Comparison of ENCODE assay signal across 15 cellular contexts in the genomic region with DNA sequence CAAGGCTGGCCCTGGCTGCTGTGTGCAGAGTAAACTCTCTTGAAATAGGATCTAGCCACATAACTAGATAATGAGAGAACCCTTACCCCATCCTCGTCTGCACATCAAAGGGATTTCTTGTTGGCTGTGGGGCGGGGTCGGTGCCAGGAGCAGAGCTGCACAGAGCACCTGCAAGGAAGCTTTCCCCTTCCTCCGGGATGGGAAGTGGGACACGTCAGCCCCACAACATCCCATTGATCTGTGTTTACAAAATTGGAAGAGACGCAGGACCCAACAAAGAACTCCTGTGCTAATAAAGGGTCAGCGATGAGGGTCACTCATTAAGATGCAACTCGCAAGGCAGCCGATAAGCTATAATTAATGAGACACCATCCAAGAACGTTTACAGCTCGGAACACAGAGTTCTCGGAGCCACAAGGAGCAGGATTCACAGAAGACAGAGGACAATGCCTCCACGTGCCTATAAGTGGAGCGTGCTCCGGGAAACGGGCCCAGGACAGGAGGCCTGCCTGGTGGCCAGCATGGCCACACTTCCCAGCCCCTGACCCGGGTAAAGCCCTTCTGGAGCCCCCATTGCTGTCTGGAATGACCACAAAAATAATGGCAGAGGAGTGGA.
A peak's percentile ranks its signal among the peaks of the same experiment; 100 is the strongest.
DNase-seq lines count a peak whose midpoint lies in the region; TF ChIP-seq lines count a peak whose summit lies in the region.
"Had no signal": no experiment of that assay in that cellular context is flagged by ENCODE, and none has a peak within 500 bp of the region (broad histone marks: within the 10 kb centered on the region; RNA-seq: fewer than 3 reads in every experiment).

No MANE protein-coding gene starts in this region.

- H3K27ac ChIP-seq in testis = no peak overlapping the region
- H3K27ac ChIP-seq: C4-2B had no signal

- H3K36me3 ChIP-seq in testis (ENCODE audit: low read depth, missing control alignments) = no peaks in the 10 kb centered on the region

- DNase-seq in anterior cingulate cortex (lab: John Stamatoyannopoulos, UW) = peak in 38 of 58 donors; percentile 3 to 69 (median 34)
- DNase-seq in glutamatergic neuron = no peak
- peak in 39 of 56 donors; percentile 3 to 63 (median 24) for DNase-seq in nucleus accumbens (lab: John Stamatoyannopoulos, UW)
- peak; percentile 17 for DNase-seq in testis
- no peak for DNase-seq in chondrocyte (ENCODE audit: low spot score)
- DNase-seq in activated naive CD8-positive, alpha-beta T cell treated with anti-CD3 and anti-CD28 coated beads for 36 hours = no peak
- no peak for DNase-seq in SKM-1 (lab: John Stamatoyannopoulos, UW; ENCODE audit: unreplicated experiment)
- DNase-seq: KG1, NCI-H1105 treated with DMSO at 0.1 percent for 48 hours, NCI-H1694, NCI-H2081 treated with DMSO at 0.1 percent for 48 hours, NCI-H446 treated with DMSO at 0.1 percent for 48 hours, NCI-H748 treated with DMSO at 0.1 percent for 48 hours, SHP77 had no signal

- intact Hi-C loops in testis (cut with DNase I; ENCODE audit: low total_unique reads) = no loop called here

- H3K4me1 ChIP-seq in testis = no peaks in the 10 kb centered on the region

- peak overlapping the region; percentile 48 for H3K27ac Mint-ChIP-seq in glutamatergic neuron (ENCODE audit: unreplicated experiment)
- H3K27ac Mint-ChIP-seq in chondrocyte (ENCODE audit: unreplicated experiment) = no peak overlapping the region
- no peak overlapping the region for H3K27ac Mint-ChIP-seq in activated naive CD8-positive, alpha-beta T cell treated with anti-CD3 and anti-CD28 coated beads for 36 hours

- no peak overlapping the region for H3K4me3 ChIP-seq in testis

- H3K27me3 ChIP-seq in testis = no peaks in the 10 kb centered on the region

- peaks cover 4% of the 10 kb centered on the region for H3K4me1 Mint-ChIP-seq in glutamatergic neuron (ENCODE audit: low read depth, unreplicated experiment)
- H3K4me1 Mint-ChIP-seq in chondrocyte (ENCODE audit: low read depth) = no peaks in the 10 kb centered on the region
- no peaks in the 10 kb centered on the region for H3K4me1 Mint-ChIP-seq in activated naive CD8-positive, alpha-beta T cell treated with anti-CD3 and anti-CD28 coated beads for 36 hours

- H3K27me3 Mint-ChIP-seq in glutamatergic neuron (ENCODE audit: unreplicated experiment) (peaks cover 5% of the 10 kb centered on the region), chondrocyte (ENCODE audit: low read depth) (no peaks in the 10 kb centered on the region)
- peaks cover 5% of the 10 kb centered on the region for H3K27me3 Mint-ChIP-seq in activated naive CD8-positive, alpha-beta T cell treated with anti-CD3 and anti-CD28 coated beads for 36 hours

- peaks cover 12% of the 10 kb centered on the region for H3K36me3 Mint-ChIP-seq in glutamatergic neuron (ENCODE audit: unreplicated experiment)
- no peaks in the 10 kb centered on the region for H3K36me3 Mint-ChIP-seq in chondrocyte (ENCODE audit: low read depth)
- no peaks in the 10 kb centered on the region for H3K36me3 Mint-ChIP-seq in activated naive CD8-positive, alpha-beta T cell treated with anti-CD3 and anti-CD28 coated beads for 36 hours

- TF ChIP-seq CTCF in glutamatergic neuron (IDR thresholded peaks at IDR 0.05; ENCODE audit: partially characterized antibody, unreplicated experiment) (no peak), testis (IDR thresholded peaks at IDR 0.05) (no peak), chondrocyte (IDR thresholded peaks at IDR 0.05) (no peak)

- H3K4me3 Mint-ChIP-seq in glutamatergic neuron (ENCODE audit: unreplicated experiment) = no peak overlapping the region
- no peak overlapping the region for H3K4me3 Mint-ChIP-seq in chondrocyte (ENCODE audit: unreplicated experiment)
- H3K4me3 Mint-ChIP-seq in activated naive CD8-positive, alpha-beta T cell treated with anti-CD3 and anti-CD28 coated beads for 36 hours = no peak overlapping the region

- WGBS in testis, 2 donors = 62 to 64% methylated on average over 17 of the region's 17 CpGs

- H3K9me3 Mint-ChIP-seq in glutamatergic neuron (ENCODE audit: unreplicated experiment) = peaks cover 22% of the 10 kb centered on the region
- H3K9me3 Mint-ChIP-seq in chondrocyte (ENCODE audit: low read depth) = peaks cover 27% of the 10 kb centered on the region
- peaks cover 4% of the 10 kb centered on the region for H3K9me3 Mint-ChIP-seq in activated naive CD8-positive, alpha-beta T cell treated with anti-CD3 and anti-CD28 coated beads for 36 hours

- H3K9me3 ChIP-seq in testis = no peaks in the 10 kb centered on the region

- no peak for TF ChIP-seq POLR2A in testis (IDR thresholded peaks at IDR 0.05)

Comparison
In these comparisons a context has a peak if more than half of its experiments do, and no peak if none do; other contexts are left out.
1. DNase-seq: peak in anterior cingulate cortex (38 of 58), nucleus accumbens (39 of 56) and testis (single experiment); none in glutamatergic neuron (single experiment), chondrocyte (single experiment), activated naive CD8-positive, alpha-beta T cell treated with anti-CD3 and anti-CD28 coated beads for 36 hours (single experiment) and SKM-1 (single experiment).